ENCODE assay signal across 1 cellular context in the genomic region with DNA sequence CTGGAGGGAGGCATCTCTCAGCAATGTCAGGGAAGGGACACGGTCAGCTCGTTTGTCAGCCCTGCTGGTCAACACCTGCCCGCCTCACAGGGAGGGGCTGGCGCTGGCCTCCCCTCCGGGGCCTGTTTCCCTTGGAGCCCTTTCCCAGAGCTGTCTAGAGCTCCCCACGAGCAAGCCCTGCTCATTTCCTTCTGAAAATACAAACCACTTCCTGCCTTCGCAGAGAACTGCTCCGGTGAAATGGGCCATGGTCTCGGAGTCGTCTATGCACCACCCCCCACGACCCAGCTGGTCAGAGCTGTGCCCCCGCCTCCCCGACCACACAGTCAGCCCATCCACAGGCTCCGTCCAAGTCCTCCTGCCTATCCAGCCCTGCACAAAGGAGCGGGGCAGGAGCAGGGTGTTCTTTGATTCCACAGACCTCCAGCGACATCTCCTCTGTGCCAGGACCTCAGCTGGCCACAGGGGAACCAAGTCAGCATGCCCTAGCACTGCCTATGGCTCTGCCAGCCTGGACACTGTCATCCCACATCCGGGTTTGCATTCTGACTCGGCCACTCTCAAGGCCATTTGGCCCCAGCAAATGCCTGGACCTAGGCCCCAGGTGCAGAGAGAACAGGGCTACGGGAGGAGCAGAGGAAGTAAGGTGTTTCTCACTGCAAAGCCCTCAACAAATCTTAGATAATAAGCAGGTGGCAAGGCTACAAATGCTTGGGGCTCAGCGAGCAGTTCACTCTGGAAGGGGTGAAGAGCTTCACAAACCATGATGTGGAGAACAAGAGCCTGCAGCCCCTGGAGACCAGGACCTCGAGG.
TF ChIP-seq lines count a peak whose summit lies in the region.

No MANE protein-coding gene starts in this region.

TF ChIP-seq in GM23338, 12 proteins besides CTCF, POLR2A, EP300 and RAD21 (continued from another document):
- TF ChIP-seq REST (IDR thresholded peaks at IDR 0.05; ENCODE audit: unreplicated experiment) (no peak), NANOG (IDR thresholded peaks at IDR 0.05; ENCODE audit: borderline replicate concordance) (no peak), STAT1 (IDR thresholded peaks at IDR 0.05; ENCODE audit: unreplicated experiment) (no peak), ZNF114 (CRISPR knock-in tag; IDR thresholded peaks at IDR 0.05) (no peak), ZNF331 (CRISPR knock-in tag; IDR thresholded peaks at IDR 0.05; ENCODE audit: low read depth) (no peak)
- TF ChIP-seq, protein P1, sequence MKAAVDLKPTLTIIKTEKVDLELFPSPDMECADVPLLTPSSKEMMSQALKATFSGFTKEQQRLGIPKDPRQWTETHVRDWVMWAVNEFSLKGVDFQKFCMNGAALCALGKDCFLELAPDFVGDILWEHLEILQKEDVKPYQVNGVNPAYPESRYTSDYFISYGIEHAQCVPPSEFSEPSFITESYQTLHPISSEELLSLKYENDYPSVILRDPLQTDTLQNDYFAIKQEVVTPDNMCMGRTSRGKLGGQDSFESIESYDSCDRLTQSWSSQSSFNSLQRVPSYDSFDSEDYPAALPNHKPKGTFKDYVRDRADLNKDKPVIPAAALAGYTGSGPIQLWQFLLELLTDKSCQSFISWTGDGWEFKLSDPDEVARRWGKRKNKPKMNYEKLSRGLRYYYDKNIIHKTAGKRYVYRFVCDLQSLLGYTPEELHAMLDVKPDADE (IDR thresholded peaks at IDR 0.05): no peak
